Comparison of ENCODE assay signal across 10 cellular contexts in the genomic region with DNA sequence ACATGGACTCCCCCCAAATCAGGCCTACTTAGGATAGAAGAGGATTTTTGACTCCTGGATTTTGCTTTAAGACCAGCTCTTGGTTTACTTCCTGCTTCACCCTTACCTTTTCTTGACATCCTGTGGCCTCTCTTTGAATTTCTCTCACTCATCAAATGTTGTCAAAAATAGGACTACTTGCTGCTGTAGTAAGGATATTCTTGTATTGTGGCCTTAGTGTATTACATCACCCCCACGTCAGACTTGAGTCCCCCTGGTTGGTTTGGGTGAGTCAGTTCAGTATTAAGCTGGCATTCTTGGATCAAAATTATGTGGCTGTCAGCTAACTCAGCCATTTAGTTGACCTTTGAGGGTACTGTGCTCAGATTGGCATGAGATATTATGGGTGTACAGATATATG. TPM values are rescaled to one million over a fixed set of nuclear protein-coding genes. Genes with fewer than 3 reads are reported as not detected.
DNase-seq lines count a peak whose midpoint lies in the region; ATAC-seq, FAIRE-seq and TF ChIP-seq lines count a peak whose summit lies in the region.
"Had no signal": no experiment of that assay in that cellular context is flagged by ENCODE, and none has a peak within 500 bp of the region (broad histone marks: within the 10 kb centered on the region; RNA-seq: fewer than 3 reads in every experiment).

No MANE protein-coding gene starts in this region.

- H3K27ac ChIP-seq in CD4-positive, alpha-beta T cell (ENCODE audit: low read depth, low read length), result no peak overlapping the region
- peak overlapping the region; percentile 82 for H3K27ac ChIP-seq in HL-60 (replicated peaks)
- H3K27ac ChIP-seq in keratinocyte (ENCODE audit: control insufficient read depth, insufficient read depth, low read length), result peak overlapping the region; percentile 89

- H3K4me1 Mint-ChIP-seq in CD4-positive, alpha-beta T cell (ENCODE audit: low read depth), result no peaks in the 10 kb centered on the region
- H3K4me1 Mint-ChIP-seq in WTC11, result no peaks in the 10 kb centered on the region

- FAIRE-seq in keratinocyte (lab: Jason Lieb, UNC), result no peak

- intact Hi-C loops in CD4-positive, alpha-beta T cell (cut with DNase I, micrococcal nuclease), result no loop called here

- dilution Hi-C loops in keratinocyte (cut with MboI; ENCODE audit: extremely low pct_ligation_motif_present, low sequenced_read_pairs), result no loop called here

- POLR2A ChIA-PET in CD4-positive, alpha-beta T cell (lab: Charles Lee), result interaction anchor here (2.5 kb wide), 1 partner anchor 17 kb away, joined by 17 read pairs; a partner anchor contains a TSS
- POLR2A ChIA-PET in WTC11 (lab: Charles Lee), result no interaction called here

- H3K36me3 Mint-ChIP-seq in CD4-positive, alpha-beta T cell (ENCODE audit: low read depth), result no peaks in the 10 kb centered on the region
- H3K36me3 Mint-ChIP-seq in WTC11, result peaks cover 14% of the 10 kb centered on the region

- CTCF ChIA-PET in CD4-positive, alpha-beta T cell (lab: Charles Lee), result interaction anchor here (1.2 to 2.7 kb wide), 2 partner anchors 16 to 127 kb away, joined by 3 to 14 read pairs; no protein-coding TSS in a partner anchor
- CTCF ChIA-PET in WTC11 (lab: Charles Lee), result interaction anchor here (1.0 to 3.1 kb wide), 5 partner anchors 13 to 183 kb away, joined by 3 to 16 read pairs (median 4); no protein-coding TSS in a partner anchor

- H3K4me1 ChIP-seq in keratinocyte (ENCODE audit: control insufficient read depth, extremely low read depth, insufficient read depth, low read length), result peaks cover 13% of the 10 kb centered on the region

- ATAC-seq in CD4-positive, alpha-beta T cell (ENCODE audit: poor library complexity), result peak; percentile 22
- no peak for ATAC-seq in WTC11
- no peak for ATAC-seq in GM21529 (IDR thresholded peaks at IDR 0.05; ENCODE audit: unreplicated experiment)

- H3K36me3 ChIP-seq in keratinocyte (ENCODE audit: control insufficient read depth in 2 of 2, extremely low read depth in 1 of 2, insufficient read depth in 2 of 2, low read length in 2 of 2), result no peaks in the 10 kb centered on the region
- H3K36me3 ChIP-seq: vagina had no signal

- no peaks in the 10 kb centered on the region for H4K20me1 ChIP-seq in keratinocyte (ENCODE audit: control insufficient read depth, extremely low read depth, insufficient read depth, low read length)

- no peaks in the 10 kb centered on the region for H3K27me3 ChIP-seq in CD4-positive, alpha-beta T cell (ENCODE audit: control insufficient read depth, insufficient read depth, low read length)
- H3K27me3 ChIP-seq in HL-60 (ENCODE audit: insufficient read depth, poor library complexity, severe bottlenecking), result no peaks in the 10 kb centered on the region
- no peaks in the 10 kb centered on the region for H3K27me3 ChIP-seq in keratinocyte (ENCODE audit: control insufficient read depth, extremely low read depth, insufficient read depth, low read length)
- H3K27me3 ChIP-seq: vagina had no signal

- H3K9ac ChIP-seq in keratinocyte (ENCODE audit: control insufficient read depth, extremely low read depth, insufficient read depth, low read length), result peak overlapping the region; percentile 93

- H3K9me1 ChIP-seq in keratinocyte (ENCODE audit: control insufficient read depth, extremely low read depth, insufficient read depth, low read length), result no peaks in the 10 kb centered on the region

- H2AFZ ChIP-seq in keratinocyte (ENCODE audit: control insufficient read depth, low read length), result no peak overlapping the region

- DNase-seq in CD4-positive, alpha-beta T cell, result no peak
- DNase-seq in HL-60 (ENCODE audit: low read depth in 1 of 2, low spot score in 1 of 2), result peak in 1 of 2 experiments; percentile 49
- no peak for DNase-seq in WTC11 (ENCODE audit: low spot score)
- DNase-seq in keratinocyte (ENCODE audit: low read depth, low spot score), result no peak
- no peak for DNase-seq in C1 segment of cervical spinal cord (lab: John Stamatoyannopoulos, UW)
- DNase-seq in T1000 (lab: John Stamatoyannopoulos, UW), result no peak
- DNase-seq in ecto neural progenitor cell (ENCODE audit: low spot score), result no peak
- DNase-seq: aorta had no signal

- H3K79me2 ChIP-seq in keratinocyte (ENCODE audit: control insufficient read depth, insufficient read depth, low read length), result peaks cover 55% of the 10 kb centered on the region

- no peaks in the 10 kb centered on the region for H3K27me3 Mint-ChIP-seq in CD4-positive, alpha-beta T cell
- H3K27me3 Mint-ChIP-seq in WTC11 (ENCODE audit: low read depth), result no peaks in the 10 kb centered on the region

- H3K9me3 Mint-ChIP-seq in CD4-positive, alpha-beta T cell, result no peaks in the 10 kb centered on the region
- H3K9me3 Mint-ChIP-seq in WTC11, result no peaks in the 10 kb centered on the region

- no peak overlapping the region for H3K4me3 Mint-ChIP-seq in CD4-positive, alpha-beta T cell
- no peak overlapping the region for H3K4me3 Mint-ChIP-seq in WTC11

- no peaks in the 10 kb centered on the region for H3K9me3 ChIP-seq in CD4-positive, alpha-beta T cell (ENCODE audit: control insufficient read depth, low read length)
- no peaks in the 10 kb centered on the region for H3K9me3 ChIP-seq in keratinocyte (ENCODE audit: control insufficient read depth, low read depth, low read length)
- H3K9me3 ChIP-seq: vagina had no signal

- TF ChIP-seq CTCF in CD4-positive, alpha-beta T cell (IDR thresholded peaks at IDR 0.05), result no peak
- TF ChIP-seq CTCF in HL-60 (IDR thresholded peaks at IDR 0.05; ENCODE audit: insufficient read depth, low read length), result no peak
- no peak for TF ChIP-seq CTCF in WTC11 (IDR thresholded peaks at IDR 0.05)
- TF ChIP-seq CTCF in keratinocyte (optimal IDR thresholded peaks at IDR 0.05 in 1 of 3, IDR thresholded peaks at IDR 0.05 in 1 of 3, conservative IDR thresholded peaks at IDR 0.05 in 1 of 3; ENCODE audit: extremely low read depth in 1 of 3, insufficient read depth in 2 of 3, low read length in 3 of 3), result no peak

- H3K27ac Mint-ChIP-seq in CD4-positive, alpha-beta T cell, result no peak overlapping the region
- no peak overlapping the region for H3K27ac Mint-ChIP-seq in WTC11

- peak overlapping the region; percentile 80 for H3K4me2 ChIP-seq in keratinocyte (ENCODE audit: control insufficient read depth, extremely low read depth, insufficient read depth, low read depth, low read length)

- H3K4me3 ChIP-seq in HL-60 (replicated peaks; ENCODE audit: insufficient read depth, low read length) (peak overlapping the region; percentile 85), keratinocyte (ENCODE audit: control insufficient read depth in 2 of 3, extremely low read depth in 1 of 3, insufficient read depth in 2 of 3, low read depth in 1 of 3, low read length in 3 of 3) (peak overlapping the region; percentile 79 to 98 (median 95))

TF ChIP-seq in WTC11, 78 proteins besides CTCF, POLR2A, EP300 and RAD21:
- TF ChIP-seq, protein P1, sequence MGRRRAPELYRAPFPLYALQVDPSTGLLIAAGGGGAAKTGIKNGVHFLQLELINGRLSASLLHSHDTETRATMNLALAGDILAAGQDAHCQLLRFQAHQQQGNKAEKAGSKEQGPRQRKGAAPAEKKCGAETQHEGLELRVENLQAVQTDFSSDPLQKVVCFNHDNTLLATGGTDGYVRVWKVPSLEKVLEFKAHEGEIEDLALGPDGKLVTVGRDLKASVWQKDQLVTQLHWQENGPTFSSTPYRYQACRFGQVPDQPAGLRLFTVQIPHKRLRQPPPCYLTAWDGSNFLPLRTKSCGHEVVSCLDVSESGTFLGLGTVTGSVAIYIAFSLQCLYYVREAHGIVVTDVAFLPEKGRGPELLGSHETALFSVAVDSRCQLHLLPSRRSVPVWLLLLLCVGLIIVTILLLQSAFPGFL (CRISPR knock-in tag; IDR thresholded peaks at IDR 0.05; ENCODE audit: borderline replicate concordance), result no peak
- TF ChIP-seq GABPB1 (CRISPR knock-in tag; IDR thresholded peaks at IDR 0.05), result 0 out of 2 replicates have a peak, but pooled peaks have one; percentile 27

RNA-seq across cellular contexts. Expression of a gene that starts 1.1 kb away (rescaled TPM):
- under 1 TPM; 0.85 to 0.89 TPM for total RNA-seq in CD4-positive, alpha-beta T cell
- total RNA-seq in WTC11 (2021), result 113 to 123 TPM (median 115 TPM) in 3 replicates
- polyA plus RNA-seq in keratinocyte, result 7.1 to 32.5 TPM (median 31.5 TPM) in 3 replicates
- 1.6 TPM for polyA plus RNA-seq in keratinocyte (2011; ENCODE audit: low read depth)
- polyA plus RNA-seq in keratinocyte (2011; cell fraction: cytosol; rRNA removed), result 10.2 and 15.7 TPM in 2 replicates
- polyA plus RNA-seq in keratinocyte (2011; cell fraction: nucleus; rRNA removed), result 12.1 and 13.8 TPM in 2 replicates
- polyA plus RNA-seq in keratinocyte (2012; ENCODE audit: low replicate concordance), result 1.7 and 36.0 TPM in 2 replicates
- 6.0 to 27.2 TPM (median 17.3 TPM) in 3 replicates for polyA minus RNA-seq in keratinocyte
- polyA minus RNA-seq in keratinocyte (2011; cell fraction: cytosol; rRNA and poly(A)+ RNA removed), result 8.2 TPM
- 5.5 and 10.5 TPM in 2 replicates for polyA minus RNA-seq in keratinocyte (2011; cell fraction: nucleus; rRNA and poly(A)+ RNA removed)

RNA-seq across cellular contexts. Expression of a gene that starts 17.5 kb away (rescaled TPM):
- 10 to 100 TPM; 11.8 to 11.9 TPM for total RNA-seq in CD4-positive, alpha-beta T cell
- 52.9 to 62.0 TPM (median 53.9 TPM) in 3 replicates for total RNA-seq in WTC11 (2021)
- 90.0 to 142 TPM (median 109 TPM) in 3 replicates for polyA plus RNA-seq in keratinocyte
- 197 TPM for polyA plus RNA-seq in keratinocyte (2011; ENCODE audit: low read depth)
- polyA plus RNA-seq in keratinocyte (2011; cell fraction: cytosol; rRNA removed), result 118 and 127 TPM in 2 replicates
- 135 and 145 TPM in 2 replicates for polyA plus RNA-seq in keratinocyte (2011; cell fraction: nucleus; rRNA removed)
- polyA plus RNA-seq in keratinocyte (2012; ENCODE audit: low replicate concordance), result 123 and 151 TPM in 2 replicates
- polyA minus RNA-seq in keratinocyte, result 66.2 to 107 TPM (median 79.9 TPM) in 3 replicates
- 90.0 TPM for polyA minus RNA-seq in keratinocyte (2011; cell fraction: cytosol; rRNA and poly(A)+ RNA removed)
- polyA minus RNA-seq in keratinocyte (2011; cell fraction: nucleus; rRNA and poly(A)+ RNA removed), result 68.3 and 89.0 TPM in 2 replicates

Comparison
In these comparisons a context has a peak if more than half of its experiments do, and no peak if none do; other contexts are left out.
1. RNA of a gene that starts 1.1 kb away (total RNA-seq): 113 to 123 TPM in WTC11; 0.85 to 0.89 TPM in CD4-positive, alpha-beta T cell; every median in the first group is over 10 times any median in the second.